In genomic region chr1:103721473-103721872, GRCh38 we compare ENCODE assay signal across 19 cellular contexts. TPM values are rescaled to one million over a fixed set of nuclear protein-coding genes. Genes with fewer than 3 reads are reported as not detected.
"Had no signal": no experiment of that assay in that cellular context is flagged by ENCODE, and none has a peak within 500 bp of the region (broad histone marks: within the 10 kb centered on the region; RNA-seq: fewer than 3 reads in every experiment).

No MANE protein-coding gene starts in this region.

RNA-seq across cellular contexts. Expression of gene AMY1B, which starts 25.5 kb away (rescaled TPM):
- total RNA-seq: activated naive CD4-positive, alpha-beta T cell treated with anti-CD3 and anti-CD28 coated beads for 36 hours; activated naive CD4-positive, alpha-beta T cell treated with anti-CD3 and anti-CD28 coated beads, Interleukin-2, amount 50 U/mL, for 72 hours; activated naive CD8-positive, alpha-beta T cell treated with anti-CD3 and anti-CD28 coated beads for 36 hours; activated naive CD8-positive, alpha-beta T cell treated with anti-CD3 and anti-CD28 coated beads, Interleukin-2, amount 10 ng/mL, durations not matched to agents 7 days and 5 days; activated T-cell treated with anti-CD3 and anti-CD28 coated beads, Interleukin-2, amount 50 U/mL, for 4 hours; activated T-cell treated with anti-CD3 and anti-CD28 coated beads, Interleukin-2, amount 50 U/mL, for 72 hours; activated T-helper 1 cell treated with anti-CD3 and anti-CD28 coated beads, Interleukin-12 subunit alpha, Interleukin-12 subunit beta, Interleukin-2, Interleukin-4 antibody, amounts not matched to agents 30 ng/mL and 10 ng/mL and 1 ng/mL, durations not matched to agents 14 hours and 24 hours and 36 hours; activated T-helper 17 cell treated with anti-CD3 and anti-CD28 coated beads, Interleukin-2, amount 50 U/mL, for 72 hours; activated T-helper 2 cell treated with anti-CD3 and anti-CD28 coated beads, Interferon-gamma antibody, Interleukin-2, Interleukin-4, amounts not matched to agents 10 μg/mL and 5 μg/mL and 100 μg/mL, durations not matched to agents 14 hours and 24 hours and 36 hours; adrenal gland; aorta; ascending aorta; astrocyte; breast epithelium; bronchial epithelial cell; cardiac muscle cell; cardiac septum; cerebellum; chondrocyte had no signal

RNA-seq across cellular contexts. Expression of gene AMY1C, which starts 28.2 kb away (rescaled TPM):
- total RNA-seq: activated naive CD4-positive, alpha-beta T cell treated with anti-CD3 and anti-CD28 coated beads for 36 hours; activated naive CD4-positive, alpha-beta T cell treated with anti-CD3 and anti-CD28 coated beads, Interleukin-2, amount 50 U/mL, for 72 hours; activated naive CD8-positive, alpha-beta T cell treated with anti-CD3 and anti-CD28 coated beads for 36 hours; activated naive CD8-positive, alpha-beta T cell treated with anti-CD3 and anti-CD28 coated beads, Interleukin-2, amount 10 ng/mL, durations not matched to agents 7 days and 5 days; activated T-cell treated with anti-CD3 and anti-CD28 coated beads, Interleukin-2, amount 50 U/mL, for 4 hours; activated T-cell treated with anti-CD3 and anti-CD28 coated beads, Interleukin-2, amount 50 U/mL, for 72 hours; activated T-helper 1 cell treated with anti-CD3 and anti-CD28 coated beads, Interleukin-12 subunit alpha, Interleukin-12 subunit beta, Interleukin-2, Interleukin-4 antibody, amounts not matched to agents 30 ng/mL and 10 ng/mL and 1 ng/mL, durations not matched to agents 14 hours and 24 hours and 36 hours; activated T-helper 17 cell treated with anti-CD3 and anti-CD28 coated beads, Interleukin-2, amount 50 U/mL, for 72 hours; activated T-helper 2 cell treated with anti-CD3 and anti-CD28 coated beads, Interferon-gamma antibody, Interleukin-2, Interleukin-4, amounts not matched to agents 10 μg/mL and 5 μg/mL and 100 μg/mL, durations not matched to agents 14 hours and 24 hours and 36 hours; adrenal gland; aorta; ascending aorta; astrocyte; breast epithelium; cardiac septum; cerebellum; chondrocyte had no signal
